In genomic region chr16:57555831-57556230, GRCh38 we compare ENCODE assay signal across 11 cellular contexts.
"Had no signal": no experiment of that assay in that cellular context is flagged by ENCODE, and none has a peak within 500 bp of the region (broad histone marks: within the 10 kb centered on the region; RNA-seq: fewer than 3 reads in every experiment).

No MANE protein-coding gene starts in this region.

- DNase-seq: activated CD4-positive, alpha-beta memory T cell treated with anti-CD3 and anti-CD28 coated beads, Interleukin-2, amount 10 ng/mL, durations not matched to agents 7 days and 5 days; activated naive CD4-positive, alpha-beta T cell; amygdala; erythroblast; posterior cingulate gyrus; Right ventricle myocardium superior; stimulated activated naive B cell treated with anti-CD40 and anti-IgM and Interleukin-4, amounts not matched to agents 10 μg/mL and 1 μg/mL and 100 μg/mL, for 72 hours; T-helper 2 cell; trophoblast cell had no signal

- H3K4me1 Mint-ChIP-seq: brain had no signal

- ATAC-seq: SK-N-SH treated with all-trans-retinoic acid at 6 μM for 48 hours had no signal

- H3K36me3 Mint-ChIP-seq: brain had no signal

- H3K4me3 Mint-ChIP-seq: activated CD4-positive, alpha-beta memory T cell treated with anti-CD3 and anti-CD28 coated beads, Interleukin-2, amount 10 ng/mL, durations not matched to agents 7 days and 5 days; brain; stimulated activated naive B cell treated with anti-CD40 and anti-IgM and Interleukin-4, amounts not matched to agents 10 μg/mL and 1 μg/mL and 100 μg/mL, for 72 hours had no signal

- H3K27me3 Mint-ChIP-seq: stimulated activated naive B cell treated with anti-CD40 and anti-IgM and Interleukin-4, amounts not matched to agents 10 μg/mL and 1 μg/mL and 100 μg/mL, for 72 hours had no signal

- H3K27ac Mint-ChIP-seq: activated CD4-positive, alpha-beta memory T cell treated with anti-CD3 and anti-CD28 coated beads, Interleukin-2, amount 10 ng/mL, durations not matched to agents 7 days and 5 days; brain; stimulated activated naive B cell treated with anti-CD40 and anti-IgM and Interleukin-4, amounts not matched to agents 10 μg/mL and 1 μg/mL and 100 μg/mL, for 72 hours had no signal
